10 cellular contexts compared by ENCODE assay signal in the genomic region with DNA sequence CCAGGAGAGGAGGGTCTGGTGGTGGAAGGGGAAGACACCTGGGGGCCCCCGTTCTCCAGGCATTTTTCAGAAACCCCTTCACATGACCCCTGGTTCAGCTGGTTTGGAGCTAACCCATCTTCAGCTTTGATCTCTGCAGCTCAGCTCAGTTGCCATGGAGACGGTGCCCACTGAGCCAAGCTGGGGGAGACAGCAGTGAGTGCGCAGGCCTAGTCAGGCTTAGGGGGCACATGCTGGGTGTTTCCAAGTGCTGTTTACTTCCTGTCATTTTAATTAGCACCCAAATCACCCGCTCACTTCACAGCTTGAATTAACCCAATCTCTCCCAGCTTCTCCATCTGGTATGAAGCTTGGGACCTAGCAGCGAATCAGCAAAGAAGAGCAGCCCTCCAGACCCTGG. TPM values are rescaled to one million over a fixed set of nuclear protein-coding genes. Genes with fewer than 3 reads are reported as not detected.
DNase-seq lines count a peak whose midpoint lies in the region; ATAC-seq and TF ChIP-seq lines count a peak whose summit lies in the region.
"Had no signal": no experiment of that assay in that cellular context is flagged by ENCODE, and none has a peak within 500 bp of the region (broad histone marks: within the 10 kb centered on the region; RNA-seq: fewer than 3 reads in every experiment).

No MANE protein-coding gene starts in this region.

- H3K27me3 ChIP-seq in CD4-positive, CD25-positive, alpha-beta regulatory T cell (ENCODE audit: control insufficient read depth, insufficient read depth, low read length), result no peaks in the 10 kb centered on the region
- H3K27me3 ChIP-seq in transverse colon, result no peaks in the 10 kb centered on the region
- H3K27me3 ChIP-seq: breast epithelium had no signal

- WGBS in transverse colon (ENCODE audit: low coverage in 1 of 2), 2 donors, result 70 to 100% methylated on average over 1 to 5 of the region's 5 CpGs

- peak overlapping the region; percentile 70 for H3K4me3 ChIP-seq in CD4-positive, CD25-positive, alpha-beta regulatory T cell (ENCODE audit: low read depth, low read length)
- H3K4me3 ChIP-seq in transverse colon, result no peak overlapping the region
- H3K4me3 ChIP-seq: breast epithelium had no signal

- peak overlapping the region; percentile 62 to 99 (median 94) for H3K4me3 Mint-ChIP-seq in CD4-positive, CD25-positive, alpha-beta regulatory T cell
- no peak overlapping the region for H3K4me3 Mint-ChIP-seq in activated naive CD4-positive, alpha-beta T cell treated with anti-CD3 and anti-CD28 coated beads for 36 hours
- H3K4me3 Mint-ChIP-seq in natural killer cell treated with Interleukin-12 subunit alpha and Interleukin-12 subunit beta and Interleukin-15 and Interleukin-18, amount 100 ng/mL, for 72 hours, result peak overlapping the region; percentile 25
- no peak overlapping the region for H3K4me3 Mint-ChIP-seq in MCF 10A (ENCODE audit: unreplicated experiment)

- peak; percentile 66 to 75 for ATAC-seq in CD4-positive, CD25-positive, alpha-beta regulatory T cell (ENCODE audit: low read depth in 2 of 2)
- peak in 1 of 2 donors; percentile 22 for ATAC-seq in natural killer cell treated with Interleukin-12 subunit alpha and Interleukin-12 subunit beta and Interleukin-15 and Interleukin-18, amount 100 ng/mL, for 72 hours
- ATAC-seq: HCT116 had no signal

- H3K36me3 ChIP-seq in CD4-positive, CD25-positive, alpha-beta regulatory T cell (ENCODE audit: control insufficient read depth, insufficient read depth, low read length), result peaks cover 34% of the 10 kb centered on the region
- H3K36me3 ChIP-seq in transverse colon, result no peaks in the 10 kb centered on the region
- H3K36me3 ChIP-seq: breast epithelium had no signal

- TF ChIP-seq EP300 in transverse colon (IDR thresholded peaks at IDR 0.05; ENCODE audit: low read depth), result no peak

- H3K9me3 ChIP-seq in CD4-positive, CD25-positive, alpha-beta regulatory T cell (ENCODE audit: control insufficient read depth in 2 of 2, low read length in 2 of 2), result no peaks in the 10 kb centered on the region
- H3K9me3 ChIP-seq in transverse colon, result no peaks in the 10 kb centered on the region
- H3K9me3 ChIP-seq: breast epithelium had no signal

- DNase-seq in CD4-positive, CD25-positive, alpha-beta regulatory T cell, result peak; percentile 71 to 77 (median 74)
- DNase-seq in NCI-H524 (lab: John Stamatoyannopoulos, UW) (peak; percentile 46 to 77), NCI-H2107 (lab: John Stamatoyannopoulos, UW) (no peak), transverse colon (no peak), dermis blood vessel endothelial cell (no peak), MCF 10A (ENCODE audit: unreplicated experiment) (no peak)
- peak; percentile 61 for DNase-seq in activated naive CD4-positive, alpha-beta T cell treated with anti-CD3 and anti-CD28 coated beads for 36 hours
- no peak for DNase-seq in natural killer cell treated with Interleukin-12 subunit alpha and Interleukin-12 subunit beta and Interleukin-15 and Interleukin-18, amount 100 ng/mL, for 72 hours (ENCODE audit: low spot score)

- peaks cover 39% of the 10 kb centered on the region for H3K36me3 Mint-ChIP-seq in CD4-positive, CD25-positive, alpha-beta regulatory T cell
- peaks cover 35% of the 10 kb centered on the region for H3K36me3 Mint-ChIP-seq in activated naive CD4-positive, alpha-beta T cell treated with anti-CD3 and anti-CD28 coated beads for 36 hours (ENCODE audit: low read depth)
- no peaks in the 10 kb centered on the region for H3K36me3 Mint-ChIP-seq in natural killer cell treated with Interleukin-12 subunit alpha and Interleukin-12 subunit beta and Interleukin-15 and Interleukin-18, amount 100 ng/mL, for 72 hours
- no peaks in the 10 kb centered on the region for H3K36me3 Mint-ChIP-seq in MCF 10A (ENCODE audit: insufficient read depth, unreplicated experiment)

- H3K27ac ChIP-seq in CD4-positive, CD25-positive, alpha-beta regulatory T cell (ENCODE audit: insufficient read depth, low read length, poor library complexity, severe bottlenecking), result peak overlapping the region; percentile 81
- H3K27ac ChIP-seq in transverse colon, result no peak overlapping the region
- H3K27ac ChIP-seq: breast epithelium had no signal

- no peak for TF ChIP-seq POLR2A in transverse colon (IDR thresholded peaks at IDR 0.05)

- CTCF ChIA-PET in activated naive CD4-positive, alpha-beta T cell treated with anti-CD3 and anti-CD28 coated beads for 36 hours (lab: Charles Lee), result interaction anchor here (1.0 to 2.1 kb wide), 6 partner anchors 9 to 258 kb away, joined by 3 to 8 read pairs (median 4); a partner anchor contains a TSS
- CTCF ChIA-PET in MCF 10A (lab: Yijun Ruan, JAX), result interaction anchor here (1.4 kb wide), 2 partner anchors 30 to 63 kb away, joined by 4 read pairs; no protein-coding TSS in a partner anchor

- in situ Hi-C loops in transverse colon (cut with MboI; ENCODE audit: low pct_ligation_motif_present in 1 of 4, low pct_unique_long_range_greater_than_20kb in 1 of 4, low sequenced_read_pairs in 3 of 4), result no loop called here

- peaks cover 22 to 96% (median 72%) of the 10 kb centered on the region in 4 donors for H3K4me1 Mint-ChIP-seq in CD4-positive, CD25-positive, alpha-beta regulatory T cell
- peaks cover 92% of the 10 kb centered on the region for H3K4me1 Mint-ChIP-seq in activated naive CD4-positive, alpha-beta T cell treated with anti-CD3 and anti-CD28 coated beads for 36 hours (ENCODE audit: low read depth)
- H3K4me1 Mint-ChIP-seq in natural killer cell treated with Interleukin-12 subunit alpha and Interleukin-12 subunit beta and Interleukin-15 and Interleukin-18, amount 100 ng/mL, for 72 hours (ENCODE audit: low read depth in 2 of 2), result peaks cover 32 to 40% of the 10 kb centered on the region in 2 donors
- no peaks in the 10 kb centered on the region for H3K4me1 Mint-ChIP-seq in MCF 10A (ENCODE audit: insufficient read depth, unreplicated experiment)

- BruUV-seq in MCF 10A (replicated peaks; lab: Mats Ljungman, UMichigan), result no TSS peak

- no peaks in the 10 kb centered on the region for H3K27me3 Mint-ChIP-seq in CD4-positive, CD25-positive, alpha-beta regulatory T cell
- no peaks in the 10 kb centered on the region for H3K27me3 Mint-ChIP-seq in activated naive CD4-positive, alpha-beta T cell treated with anti-CD3 and anti-CD28 coated beads for 36 hours (ENCODE audit: low read depth)
- no peaks in the 10 kb centered on the region for H3K27me3 Mint-ChIP-seq in natural killer cell treated with Interleukin-12 subunit alpha and Interleukin-12 subunit beta and Interleukin-15 and Interleukin-18, amount 100 ng/mL, for 72 hours
- H3K27me3 Mint-ChIP-seq in MCF 10A (ENCODE audit: insufficient read depth, unreplicated experiment), result no peaks in the 10 kb centered on the region

- no peak for TF ChIP-seq CTCF in transverse colon (IDR thresholded peaks at IDR 0.05)
- no peak for TF ChIP-seq CTCF in MCF 10A (IDR thresholded peaks at IDR 0.05; ENCODE audit: unreplicated experiment)

- peak overlapping the region; percentile 92 to 97 (median 94) for H3K27ac Mint-ChIP-seq in CD4-positive, CD25-positive, alpha-beta regulatory T cell
- H3K27ac Mint-ChIP-seq in activated naive CD4-positive, alpha-beta T cell treated with anti-CD3 and anti-CD28 coated beads for 36 hours, result peak overlapping the region; percentile 88
- H3K27ac Mint-ChIP-seq in natural killer cell treated with Interleukin-12 subunit alpha and Interleukin-12 subunit beta and Interleukin-15 and Interleukin-18, amount 100 ng/mL, for 72 hours, result peak overlapping the region; percentile 0 to 10
- no peak overlapping the region for H3K27ac Mint-ChIP-seq in MCF 10A (ENCODE audit: low read depth, unreplicated experiment)

- POLR2A ChIA-PET in MCF 10A (lab: Yijun Ruan, JAX), result interaction anchor here (0.8 kb wide), 1 partner anchor 34 kb away, joined by 3 read pairs; no protein-coding TSS in a partner anchor

- peaks cover 100% of the 10 kb centered on the region for H3K4me1 ChIP-seq in CD4-positive, CD25-positive, alpha-beta regulatory T cell (ENCODE audit: control insufficient read depth, insufficient read depth, low read length, poor library complexity, severe bottlenecking)
- H3K4me1 ChIP-seq in transverse colon, result no peaks in the 10 kb centered on the region
- H3K4me1 ChIP-seq: breast epithelium had no signal

- intact Hi-C loops in activated naive CD4-positive, alpha-beta T cell treated with anti-CD3 and anti-CD28 coated beads for 36 hours (cut with micrococcal nuclease), result no loop called here
- intact Hi-C loops in transverse colon (cut with DNase I; ENCODE audit: low total_unique reads) (no loop called here), MCF 10A (cut with micrococcal nuclease) (no loop called here)

- no peaks in the 10 kb centered on the region for H3K9me3 Mint-ChIP-seq in CD4-positive, CD25-positive, alpha-beta regulatory T cell
- no peaks in the 10 kb centered on the region for H3K9me3 Mint-ChIP-seq in activated naive CD4-positive, alpha-beta T cell treated with anti-CD3 and anti-CD28 coated beads for 36 hours
- no peaks in the 10 kb centered on the region for H3K9me3 Mint-ChIP-seq in natural killer cell treated with Interleukin-12 subunit alpha and Interleukin-12 subunit beta and Interleukin-15 and Interleukin-18, amount 100 ng/mL, for 72 hours
- no peaks in the 10 kb centered on the region for H3K9me3 Mint-ChIP-seq in MCF 10A (ENCODE audit: unreplicated experiment)

RNA-seq across cellular contexts. Expression of a gene that starts 9.0 kb away (rescaled TPM):
- 683 TPM for total RNA-seq in CD4-positive, CD25-positive, alpha-beta regulatory T cell
- polyA plus RNA-seq in CD4-positive, CD25-positive, alpha-beta regulatory T cell, result 100 to 1,000 TPM; 221 to 321 (median 270) TPM
- 100 to 1,000 TPM; 205 to 208 TPM for total RNA-seq in activated naive CD4-positive, alpha-beta T cell treated with anti-CD3 and anti-CD28 coated beads for 36 hours
- total RNA-seq in natural killer cell treated with Interleukin-12 subunit alpha and Interleukin-12 subunit beta and Interleukin-15 and Interleukin-18, amount 100 ng/mL, for 72 hours, result 10 to 100 TPM; 24.9 to 25.9 TPM
- total RNA-seq in transverse colon (10 to 100 TPM in 2 of 4 donors, 1 to 10 TPM in 2; 6.0 to 24.7 (median 9.3) TPM), dermis blood vessel endothelial cell (3.5 and 6.6 TPM in 2 replicates), MCF 10A (2022) (1.2 and 1.3 TPM in 2 replicates)

Comparison
In these comparisons a context has a peak if more than half of its experiments do, and no peak if none do; other contexts are left out.
1. DNase-seq: peak in CD4-positive, CD25-positive, alpha-beta regulatory T cell (3 of 3), NCI-H524 (2 of 2) and activated naive CD4-positive, alpha-beta T cell treated with anti-CD3 and anti-CD28 coated beads for 36 hours (single experiment); none in natural killer cell treated with Interleukin-12 subunit alpha and Interleukin-12 subunit beta and Interleukin-15 and Interleukin-18, amount 100 ng/mL, for 72 hours (single experiment), NCI-H2107 (single experiment), transverse colon (single experiment), dermis blood vessel endothelial cell (single experiment) and MCF 10A (single experiment).
2. H3K4me3 Mint-ChIP-seq: peak in CD4-positive, CD25-positive, alpha-beta regulatory T cell (4 of 4) and natural killer cell treated with Interleukin-12 subunit alpha and Interleukin-12 subunit beta and Interleukin-15 and Interleukin-18, amount 100 ng/mL, for 72 hours (single experiment); none in activated naive CD4-positive, alpha-beta T cell treated with anti-CD3 and anti-CD28 coated beads for 36 hours (single experiment) and MCF 10A (single experiment).
3. RNA of a gene that starts 9.0 kb away (total RNA-seq): 683 TPM in CD4-positive, CD25-positive, alpha-beta regulatory T cell (single experiment) and 205 to 208 TPM in activated naive CD4-positive, alpha-beta T cell treated with anti-CD3 and anti-CD28 coated beads for 36 hours; 24.9 to 25.9 TPM in natural killer cell treated with Interleukin-12 subunit alpha and Interleukin-12 subunit beta and Interleukin-15 and Interleukin-18, amount 100 ng/mL, for 72 hours, 6.0 to 24.7 TPM in transverse colon, 3.5 to 6.6 TPM in dermis blood vessel endothelial cell and 1.2 to 1.3 TPM in MCF 10A; every median in the first group is over 4 times any median in the second.